In genomic region chr6:150549577-150550184, GRCh38 we compare ENCODE assay signal across 10 cellular contexts.
"Had no signal": no experiment of that assay in that cellular context is flagged by ENCODE, and none has a peak within 500 bp of the region (broad histone marks: within the 10 kb centered on the region; RNA-seq: fewer than 3 reads in every experiment).

No MANE protein-coding gene starts in this region.

- H3K9me3 ChIP-seq: sigmoid colon, upper lobe of left lung had no signal

- DNase-seq: activated T-cell treated with anti-CD3 and anti-CD28 coated beads, Interleukin-2, amount 50 U/mL, for 1 hour; cerebellar nuclear complex; dermis blood vessel endothelial cell; hippocampal formation; left colon; naive thymus-derived CD4-positive, alpha-beta T cell; sigmoid colon; stimulated activated CD4-positive, alpha-beta T cell treated with anti-CD3 and anti-CD28 coated beads, Interleukin-4, amount 100 ng/mL, for 1 hour; stimulated activated CD8-positive, alpha-beta memory T cell treated with anti-CD3 and anti-CD28 coated beads, Interleukin-4, amount 100 ng/mL, for 48 hours; upper lobe of left lung had no signal

- H3K27ac ChIP-seq: sigmoid colon, upper lobe of left lung had no signal

- H3K36me3 ChIP-seq: sigmoid colon, upper lobe of left lung had no signal

- H3K27me3 ChIP-seq: sigmoid colon, upper lobe of left lung had no signal

- H3K4me1 ChIP-seq: sigmoid colon had no signal

- H3K4me3 ChIP-seq: sigmoid colon, upper lobe of left lung had no signal
